In the genomic region with DNA sequence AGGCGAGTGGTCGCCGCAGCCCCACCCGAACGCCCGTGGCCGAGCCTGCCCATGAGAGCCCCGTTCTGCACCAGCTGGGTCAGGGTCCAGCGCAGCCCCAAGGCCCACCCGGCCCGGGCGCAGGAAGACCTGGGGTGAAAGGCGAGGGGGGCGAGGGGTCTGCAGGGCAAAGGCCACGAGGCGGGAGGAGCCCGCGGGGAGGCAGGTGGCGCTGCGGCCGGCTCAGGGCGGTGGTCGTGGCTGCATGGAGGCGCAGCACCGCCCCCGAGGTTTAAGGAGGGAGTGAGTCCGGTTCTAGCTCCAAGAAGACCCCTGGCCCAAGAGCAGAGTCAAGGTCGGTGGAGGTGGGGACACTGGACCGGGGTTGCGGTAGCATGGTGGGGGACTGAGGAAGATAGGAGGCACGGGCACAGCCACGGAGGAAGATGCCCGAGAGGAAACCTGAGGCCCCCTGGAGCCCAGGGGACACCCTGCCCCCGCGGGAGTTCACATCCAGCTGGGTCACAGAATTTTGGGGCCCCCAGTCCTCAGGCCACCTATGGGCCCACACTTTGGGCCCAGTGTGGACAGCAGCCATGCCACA, we compare ENCODE assay signal across 8 cellular contexts. TPM values are rescaled to one million over a fixed set of nuclear protein-coding genes. Genes with fewer than 3 reads are reported as not detected.
DNase-seq lines count a peak whose midpoint lies in the region; ATAC-seq, FAIRE-seq and TF ChIP-seq lines count a peak whose summit lies in the region.

No MANE protein-coding gene starts in this region.

- TF ChIP-seq EP300 in SK-N-SH (IDR thresholded peaks at IDR 0.05; ENCODE audit: borderline replicate concordance in 1 of 2, low read depth in 1 of 2, low read length in 1 of 2), result no peak
- no peak for TF ChIP-seq EP300 in sigmoid colon (IDR thresholded peaks at IDR 0.05)

- WGBS in SK-N-SH (ENCODE audit: low lambda C conversion rate), result 28% methylated on average over 18 of the region's 35 CpGs
- 2 to 8% methylated on average over 35 of the region's 35 CpGs for WGBS in sigmoid colon, 2 donors

- TF ChIP-seq CTCF in SK-N-SH (IDR thresholded peaks at IDR 0.05), result no peak
- TF ChIP-seq CTCF in fibroblast of pulmonary artery (IDR thresholded peaks at IDR 0.05; ENCODE audit: low read length, missing control alignments), result no peak
- no peak for TF ChIP-seq CTCF in sigmoid colon (IDR thresholded peaks at IDR 0.05)

- H3K9me2 ChIP-seq in SK-N-SH, result no peaks in the 10 kb centered on the region

- TF ChIP-seq RAD21 in SK-N-SH (IDR thresholded peaks at IDR 0.05; ENCODE audit: low read length), result no peak

- H3K27ac ChIP-seq in SK-N-SH (ENCODE audit: low read depth in 2 of 2, low read length in 1 of 2), result peak overlapping the region in 1 of 2 experiments; percentile 69; a peak in 2 of 4 replicates
- peak overlapping the region; percentile 75 to 82 (median 81) for H3K27ac ChIP-seq in sigmoid colon

- H2AFZ ChIP-seq in SK-N-SH (ENCODE audit: low read depth), result no peak overlapping the region

- H3K79me2 ChIP-seq in SK-N-SH (ENCODE audit: insufficient read depth), result peaks cover 21% of the 10 kb centered on the region; the same call in 1 of the 2 replicates

- CTCF ChIA-PET in SK-N-SH (lab: Yijun Ruan, JAX), result interaction anchor here (0.6 to 4.3 kb wide), 22 partner anchors 10 to 435 kb away, joined by 3 to 72 read pairs (median 4); a partner anchor contains a TSS

- peak overlapping the region; percentile 99 for H3K4me2 ChIP-seq in SK-N-SH

- H3K36me3 ChIP-seq in SK-N-SH (replicated peaks in 1 of 2; ENCODE audit: control insufficient read depth in 1 of 2, insufficient read depth in 2 of 2, low read length in 1 of 2), result peaks cover 5 to 31% of the 10 kb centered on the region in 2 experiments
- H3K36me3 ChIP-seq in sigmoid colon, result peaks cover 0 to 5% (median 2%) of the 10 kb centered on the region in 4 donors

- 0 out of 2 replicates have a peak, but pooled peaks cover 7% of the 10 kb centered on the region for H4K20me1 ChIP-seq in SK-N-SH (ENCODE audit: insufficient read depth)

- intact Hi-C loops in sigmoid colon (cut with DNase I), result loop anchor here (1.0 kb wide), 1 partner anchor 91 kb away; no protein-coding TSS in a partner anchor

- DNase-seq in SK-N-SH (no peak), fibroblast of pulmonary artery (ENCODE audit: low read depth) (no peak), sigmoid colon (no peak), NCI-H2171 treated with DMSO at 0.1 percent for 48 hours (lab: John Stamatoyannopoulos, UW) (no peak), HTR-8/SVneo (ENCODE audit: insufficient read length, low spot score) (no peak), SHP77 treated with DMSO at 0.1 percent for 48 hours (lab: John Stamatoyannopoulos, UW) (no peak)

- POLR2A ChIA-PET in SK-N-SH (lab: Yijun Ruan, JAX), result interaction anchor here (0.9 to 2.1 kb wide), 2 partner anchors 11 to 18 kb away, joined by 4 to 10 read pairs; no protein-coding TSS in a partner anchor

- H3K9ac ChIP-seq in SK-N-SH, result peak overlapping the region; percentile 92; the same call in 1 of the 2 replicates

- no peaks in the 10 kb centered on the region for H3K9me3 ChIP-seq in SK-N-SH
- no peaks in the 10 kb centered on the region for H3K9me3 ChIP-seq in sigmoid colon

- H3K4me1 ChIP-seq in SK-N-SH (ENCODE audit: control insufficient read depth in 1 of 2, insufficient read depth in 2 of 2, low read depth in 1 of 2, low read length in 1 of 2) (peaks cover 5 to 46% of the 10 kb centered on the region in 2 experiments; a peak in 2 of 4 replicates), sigmoid colon (peaks cover 0 to 42% (median 26%) of the 10 kb centered on the region in 4 donors)

- H3K27me3 ChIP-seq in SK-N-SH (ENCODE audit: insufficient read depth), result no peaks in the 10 kb centered on the region
- peaks cover 0 to 5% (median 0%) of the 10 kb centered on the region in 3 donors for H3K27me3 ChIP-seq in sigmoid colon

- peaks cover 27% of the 10 kb centered on the region for H3F3A ChIP-seq in SK-N-SH (replicated peaks; ENCODE audit: insufficient read depth)

- ATAC-seq in GM18498 (IDR thresholded peaks at IDR 0.05; ENCODE audit: unreplicated experiment), result peak; percentile 2
- no peak for ATAC-seq in GM21717 (IDR thresholded peaks at IDR 0.05; ENCODE audit: unreplicated experiment)

- H3K4me3 ChIP-seq in SK-N-SH (ENCODE audit: low read depth in 2 of 2, low read length in 1 of 2) (peak overlapping the region; percentile 80 to 89; a peak in 3 of 4 replicates), fibroblast of pulmonary artery (replicated peaks; ENCODE audit: low read depth, low read length) (peak overlapping the region; percentile 27), sigmoid colon (peak overlapping the region; percentile 47 to 82 (median 68))

- no peak for TF ChIP-seq POLR2A in sigmoid colon (IDR thresholded peaks at IDR 0.05)

- no peak for FAIRE-seq in HTR-8/SVneo (lab: Jason Lieb, UNC)

TF ChIP-seq in SK-N-SH, 30 proteins besides CTCF, POLR2A, EP300 and RAD21 (continues in another document):
- TF ChIP-seq POLR2AphosphoS5 (IDR thresholded peaks at IDR 0.05; ENCODE audit: low read depth, low read length), result no peak
- TF ChIP-seq, protein P1, sequence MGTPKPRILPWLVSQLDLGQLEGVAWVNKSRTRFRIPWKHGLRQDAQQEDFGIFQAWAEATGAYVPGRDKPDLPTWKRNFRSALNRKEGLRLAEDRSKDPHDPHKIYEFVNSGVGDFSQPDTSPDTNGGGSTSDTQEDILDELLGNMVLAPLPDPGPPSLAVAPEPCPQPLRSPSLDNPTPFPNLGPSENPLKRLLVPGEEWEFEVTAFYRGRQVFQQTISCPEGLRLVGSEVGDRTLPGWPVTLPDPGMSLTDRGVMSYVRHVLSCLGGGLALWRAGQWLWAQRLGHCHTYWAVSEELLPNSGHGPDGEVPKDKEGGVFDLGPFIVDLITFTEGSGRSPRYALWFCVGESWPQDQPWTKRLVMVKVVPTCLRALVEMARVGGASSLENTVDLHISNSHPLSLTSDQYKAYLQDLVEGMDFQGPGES (IDR thresholded peaks at IDR 0.05; ENCODE audit: low read depth, low read length), result no peak
- no peak for TF ChIP-seq FOSL2 (IDR thresholded peaks at IDR 0.05; ENCODE audit: borderline replicate concordance, low read depth)
- TF ChIP-seq GATA2 (CRISPR knock-in tag; IDR thresholded peaks at IDR 0.05), result no peak
- TF ChIP-seq, protein P2, sequence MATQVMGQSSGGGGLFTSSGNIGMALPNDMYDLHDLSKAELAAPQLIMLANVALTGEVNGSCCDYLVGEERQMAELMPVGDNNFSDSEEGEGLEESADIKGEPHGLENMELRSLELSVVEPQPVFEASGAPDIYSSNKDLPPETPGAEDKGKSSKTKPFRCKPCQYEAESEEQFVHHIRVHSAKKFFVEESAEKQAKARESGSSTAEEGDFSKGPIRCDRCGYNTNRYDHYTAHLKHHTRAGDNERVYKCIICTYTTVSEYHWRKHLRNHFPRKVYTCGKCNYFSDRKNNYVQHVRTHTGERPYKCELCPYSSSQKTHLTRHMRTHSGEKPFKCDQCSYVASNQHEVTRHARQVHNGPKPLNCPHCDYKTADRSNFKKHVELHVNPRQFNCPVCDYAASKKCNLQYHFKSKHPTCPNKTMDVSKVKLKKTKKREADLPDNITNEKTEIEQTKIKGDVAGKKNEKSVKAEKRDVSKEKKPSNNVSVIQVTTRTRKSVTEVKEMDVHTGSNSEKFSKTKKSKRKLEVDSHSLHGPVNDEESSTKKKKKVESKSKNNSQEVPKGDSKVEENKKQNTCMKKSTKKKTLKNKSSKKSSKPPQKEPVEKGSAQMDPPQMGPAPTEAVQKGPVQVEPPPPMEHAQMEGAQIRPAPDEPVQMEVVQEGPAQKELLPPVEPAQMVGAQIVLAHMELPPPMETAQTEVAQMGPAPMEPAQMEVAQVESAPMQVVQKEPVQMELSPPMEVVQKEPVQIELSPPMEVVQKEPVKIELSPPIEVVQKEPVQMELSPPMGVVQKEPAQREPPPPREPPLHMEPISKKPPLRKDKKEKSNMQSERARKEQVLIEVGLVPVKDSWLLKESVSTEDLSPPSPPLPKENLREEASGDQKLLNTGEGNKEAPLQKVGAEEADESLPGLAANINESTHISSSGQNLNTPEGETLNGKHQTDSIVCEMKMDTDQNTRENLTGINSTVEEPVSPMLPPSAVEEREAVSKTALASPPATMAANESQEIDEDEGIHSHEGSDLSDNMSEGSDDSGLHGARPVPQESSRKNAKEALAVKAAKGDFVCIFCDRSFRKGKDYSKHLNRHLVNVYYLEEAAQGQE (IDR thresholded peaks at IDR 0.05; ENCODE audit: low read depth, low read length), result no peak

RNA-seq across cellular contexts. Expression of a gene that starts 0.5 kb away (rescaled TPM):
- polyA plus RNA-seq in SK-N-SH (2012; rRNA removed), result 51.9 and 55.1 TPM in 2 replicates
- polyA plus RNA-seq in SK-N-SH (2012; cell fraction: cytosol; rRNA removed), result 6.6 and 12.2 TPM in 2 replicates
- 513 and 740 TPM in 2 replicates for polyA plus RNA-seq in SK-N-SH (2012; cell fraction: nucleus; rRNA removed)
- total RNA-seq in sigmoid colon, result 10 to 100 TPM in 3 of 4 donors, 1 to 10 TPM in 1; 7.2 to 47.4 (median 14.9) TPM
- polyA plus RNA-seq in sigmoid colon, result 10 to 100 TPM in 2 of 3 donors, 1 to 10 TPM in 1; 8.8 to 45.9 (median 12.0) TPM

RNA-seq across cellular contexts. Expression of a gene that starts 6.7 kb away (rescaled TPM):
- polyA plus RNA-seq in SK-N-SH (2012; rRNA removed), result 40.4 and 42.8 TPM in 2 replicates
- 4.9 and 9.1 TPM in 2 replicates for polyA plus RNA-seq in SK-N-SH (2012; cell fraction: cytosol; rRNA removed)
- polyA plus RNA-seq in SK-N-SH (2012; cell fraction: nucleus; rRNA removed), result 290 and 343 TPM in 2 replicates
- 10 to 100 TPM; 23.5 to 67.0 (median 28.2) TPM for total RNA-seq in sigmoid colon
- polyA plus RNA-seq in sigmoid colon, result 10 to 100 TPM in 1 of 3 donors, 1 to 10 TPM in 2; 4.6 to 33.4 (median 4.8) TPM

RNA-seq across cellular contexts. Expression of a gene that starts 9.9 kb away (rescaled TPM):
- polyA plus RNA-seq in SK-N-SH (2012; rRNA removed), result 118 TPM in 2 replicates
- polyA plus RNA-seq in SK-N-SH (2012; cell fraction: cytosol; rRNA removed), result 43.8 and 58.3 TPM in 2 replicates
- 480 and 590 TPM in 2 replicates for polyA plus RNA-seq in SK-N-SH (2012; cell fraction: nucleus; rRNA removed)
- total RNA-seq in sigmoid colon, result 1 to 10 TPM; 2.5 to 10.0 (median 6.7) TPM
- polyA plus RNA-seq in sigmoid colon, result 1 to 10 TPM in 2 of 3 donors, under 1 TPM in 1; 0.60 to 6.0 (median 2.1) TPM

RNA-seq across cellular contexts. Expression of a gene that starts 18.6 kb away (rescaled TPM):
- polyA plus RNA-seq in SK-N-SH (2012; rRNA removed), result 36.0 and 38.3 TPM in 2 replicates
- 9.2 and 14.0 TPM in 2 replicates for polyA plus RNA-seq in SK-N-SH (2012; cell fraction: cytosol; rRNA removed)
- polyA plus RNA-seq in SK-N-SH (2012; cell fraction: nucleus; rRNA removed), result 182 and 260 TPM in 2 replicates
- total RNA-seq in sigmoid colon, result 1 to 10 TPM in 3 of 4 donors, under 1 TPM in 1; 0.82 to 6.6 (median 4.5) TPM
- 1 to 10 TPM in 2 of 3 donors, under 1 TPM in 1; 0.23 to 7.3 (median 1.2) TPM for polyA plus RNA-seq in sigmoid colon

RNA-seq across cellular contexts. Expression of a gene that starts 50.8 kb away (rescaled TPM):
- polyA plus RNA-seq in SK-N-SH (2012; rRNA removed) (23.3 and 26.7 TPM in 2 replicates), sigmoid colon (10 to 100 TPM; 10.2 to 26.5 (median 15.7) TPM)
- 6.7 and 11.5 TPM in 2 replicates for polyA plus RNA-seq in SK-N-SH (2012; cell fraction: cytosol; rRNA removed)
- polyA plus RNA-seq in SK-N-SH (2012; cell fraction: nucleus; rRNA removed), result 121 and 176 TPM in 2 replicates
- 10 to 100 TPM; 17.5 to 30.2 (median 22.3) TPM for total RNA-seq in sigmoid colon

Comparison
In these comparisons a context has a peak if more than half of its experiments do, and no peak if none do; other contexts are left out.
1. H3K4me3 ChIP-seq: peak in every context shown above with its lines; median percentile 84 in SK-N-SH; 68 in sigmoid colon; 27 in fibroblast of pulmonary artery.
2. RNA of a gene that starts 9.9 kb away (polyA plus RNA-seq): 43.8 to 590 TPM in SK-N-SH; 0.60 to 6.0 TPM in sigmoid colon; every median in the first group is over 4 times any median in the second.